ENCODE assay signal across 8 cellular contexts in genomic region chr7:156950381-156950858, GRCh38. TPM values are rescaled to one million over a fixed set of nuclear protein-coding genes. Genes with fewer than 3 reads are reported as not detected.
DNase-seq lines count a peak whose midpoint lies in the region; ATAC-seq and TF ChIP-seq lines count a peak whose summit lies in the region.

No MANE protein-coding gene starts in this region.

- CTCF ChIA-PET in activated B cell treated with CpG ODN at 0.5 μM for 24 hours (lab: Charles Lee) = interaction anchor here (1.3 kb wide), 1 partner anchor 24 kb away, joined by 3 read pairs; no protein-coding TSS in a partner anchor

- peaks cover 42% of the 10 kb centered on the region for H3K4me1 Mint-ChIP-seq in activated T-cell treated with anti-CD3 and anti-CD28 coated beads, Interleukin-2, amount 50 U/mL, for 72 hours (ENCODE audit: low read depth)
- H3K4me1 Mint-ChIP-seq in activated B cell treated with CpG ODN at 0.5 μM for 24 hours = peaks cover 24% of the 10 kb centered on the region

- ATAC-seq in activated T-cell treated with anti-CD3 and anti-CD28 coated beads, Interleukin-2, amount 50 U/mL, for 72 hours (replicated peaks in 1 of 2) = no peak
- ATAC-seq in activated B cell treated with CpG ODN at 0.5 μM for 24 hours (ENCODE audit: low read depth) (no peak), GM18861 (IDR thresholded peaks at IDR 0.05; ENCODE audit: unreplicated experiment) (no peak)

- H3K27ac Mint-ChIP-seq in activated T-cell treated with anti-CD3 and anti-CD28 coated beads, Interleukin-2, amount 50 U/mL, for 72 hours = peak overlapping the region; percentile 82
- H3K27ac Mint-ChIP-seq in activated B cell treated with CpG ODN at 0.5 μM for 24 hours = peak overlapping the region; percentile 78

- no peak for TF ChIP-seq CTCF in activated B cell treated with CpG ODN at 0.5 μM for 24 hours (IDR thresholded peaks at IDR 0.05)

- POLR2A ChIA-PET in activated B cell treated with CpG ODN at 0.5 μM for 24 hours (lab: Charles Lee) = interaction anchor here (1.6 to 1.7 kb wide), 2 partner anchors 27 to 57 kb away, joined by 5 to 14 read pairs; partner anchors contain the start of gene LMBR1

- H3K4me1 ChIP-seq in iPS-18a (ENCODE audit: control insufficient read depth, low read depth, low read length) (peaks cover 10% of the 10 kb centered on the region), stomach smooth muscle (ENCODE audit: control insufficient read depth, insufficient read depth, low read length) (peaks cover 26% of the 10 kb centered on the region)

- peaks cover 10% of the 10 kb centered on the region for H3K27me3 Mint-ChIP-seq in activated T-cell treated with anti-CD3 and anti-CD28 coated beads, Interleukin-2, amount 50 U/mL, for 72 hours (ENCODE audit: low read depth)
- H3K27me3 Mint-ChIP-seq in activated B cell treated with CpG ODN at 0.5 μM for 24 hours = peaks cover 1% of the 10 kb centered on the region

- peaks cover 35% of the 10 kb centered on the region for H3K36me3 ChIP-seq in iPS-18a (ENCODE audit: control insufficient read depth, low read depth, low read length)
- H3K36me3 ChIP-seq in stomach smooth muscle (ENCODE audit: control insufficient read depth in 2 of 2, insufficient read depth in 2 of 2, low read length in 2 of 2) = peaks cover 26 to 30% of the 10 kb centered on the region in 2 donors

- H3K4me3 ChIP-seq in iPS-18a (ENCODE audit: low read length) (peak overlapping the region; percentile 97), stomach smooth muscle (ENCODE audit: low read length in 2 of 2) (peak overlapping the region; percentile 76 to 91)

- no peaks in the 10 kb centered on the region for H3K9me3 Mint-ChIP-seq in activated T-cell treated with anti-CD3 and anti-CD28 coated beads, Interleukin-2, amount 50 U/mL, for 72 hours
- no peaks in the 10 kb centered on the region for H3K9me3 Mint-ChIP-seq in activated B cell treated with CpG ODN at 0.5 μM for 24 hours

- H3K9me3 ChIP-seq in iPS-18a (ENCODE audit: control insufficient read depth, low read depth, low read length) (no peaks in the 10 kb centered on the region), stomach smooth muscle (ENCODE audit: control insufficient read depth in 2 of 2, low read length in 2 of 2) (no peaks in the 10 kb centered on the region)

- intact Hi-C loops in activated B cell treated with CpG ODN at 0.5 μM for 24 hours (cut with micrococcal nuclease) = no loop called here

- peaks cover 17 to 24% of the 10 kb centered on the region in 2 donors for H3K36me3 Mint-ChIP-seq in activated T-cell treated with anti-CD3 and anti-CD28 coated beads, Interleukin-2, amount 50 U/mL, for 72 hours (ENCODE audit: insufficient read depth in 2 of 2)
- H3K36me3 Mint-ChIP-seq in activated B cell treated with CpG ODN at 0.5 μM for 24 hours (ENCODE audit: low read depth) = peaks cover 40% of the 10 kb centered on the region

- H3K4me3 Mint-ChIP-seq in activated T-cell treated with anti-CD3 and anti-CD28 coated beads, Interleukin-2, amount 50 U/mL, for 72 hours = peak overlapping the region; percentile 92 to 98
- peak overlapping the region; percentile 93 for H3K4me3 Mint-ChIP-seq in activated B cell treated with CpG ODN at 0.5 μM for 24 hours

- H3K27me3 ChIP-seq in iPS-18a (ENCODE audit: control insufficient read depth, insufficient read depth, low read length) (no peaks in the 10 kb centered on the region), stomach smooth muscle (ENCODE audit: control insufficient read depth in 1 of 2, insufficient read depth in 2 of 2, low read length in 2 of 2) (peaks cover 0 to 5% of the 10 kb centered on the region in 2 donors)

- peak overlapping the region; percentile 86 for H3K9ac ChIP-seq in iPS-18a (ENCODE audit: low read length)
- H3K9ac ChIP-seq in stomach smooth muscle (ENCODE audit: low read length in 2 of 2) = peak overlapping the region; percentile 66

- no peak for DNase-seq in activated T-cell treated with anti-CD3 and anti-CD28 coated beads, Interleukin-2, amount 50 U/mL, for 72 hours
- no peak for DNase-seq in activated T-cell treated with anti-CD3 and anti-CD28 coated beads for 4 hours
- DNase-seq in activated B cell treated with CpG ODN at 0.5 μM for 24 hours = no peak
- DNase-seq in putamen (ENCODE audit: low spot score) = no peak
- DNase-seq in stimulated activated CD4-positive, alpha-beta T cell treated with anti-CD3 and anti-CD28 coated beads, Interleukin-1b, Interleukin-23, amount 100 ng/mL, for 48 hours = no peak

- no peak overlapping the region for H3K27ac ChIP-seq in iPS-18a (ENCODE audit: low read length)
- H3K27ac ChIP-seq in stomach smooth muscle (ENCODE audit: low read length) = no peak overlapping the region

RNA-seq across cellular contexts. Expression of gene NOM1, which starts 0.9 kb away (rescaled TPM):
- total RNA-seq in activated T-cell treated with anti-CD3 and anti-CD28 coated beads, Interleukin-2, amount 50 U/mL, for 72 hours = 10 to 100 TPM; 30.1 to 37.5 TPM
- total RNA-seq in activated B cell treated with CpG ODN at 0.5 μM for 24 hours = 34.7 and 39.1 TPM in 2 replicates

RNA-seq across cellular contexts. Expression of gene LMBR1, which starts 57.4 kb away (rescaled TPM):
- 10 to 100 TPM; 88.2 to 88.6 TPM for total RNA-seq in activated T-cell treated with anti-CD3 and anti-CD28 coated beads, Interleukin-2, amount 50 U/mL, for 72 hours
- 54.6 and 67.9 TPM in 2 replicates for total RNA-seq in activated B cell treated with CpG ODN at 0.5 μM for 24 hours
